ENCODE assay signal across 33 cellular contexts in the genomic region with DNA sequence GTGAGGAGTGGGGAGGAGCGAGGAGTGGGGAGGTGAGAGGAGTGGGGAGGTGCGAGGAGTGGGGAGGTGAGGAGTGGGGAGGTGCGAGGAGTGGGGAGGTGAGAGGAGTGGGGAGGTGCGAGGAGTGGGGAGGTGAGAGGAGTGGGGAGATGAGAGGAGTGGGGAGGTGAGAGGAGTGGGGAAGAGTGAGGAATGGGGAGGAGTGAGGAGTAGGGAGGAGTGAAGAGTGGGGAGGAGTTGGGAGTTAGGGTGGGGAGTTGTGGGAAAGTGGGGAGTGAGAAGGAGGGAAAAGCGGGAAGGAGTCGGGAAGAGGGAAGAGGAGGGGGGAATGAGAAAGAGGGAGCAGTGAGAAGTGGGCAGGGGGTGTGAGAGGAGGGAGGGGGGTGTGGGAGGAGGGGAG.
"Had no signal": no experiment of that assay in that cellular context is flagged by ENCODE, and none has a peak within 500 bp of the region (broad histone marks: within the 10 kb centered on the region; RNA-seq: fewer than 3 reads in every experiment).

No MANE protein-coding gene starts in this region.

- H3K4me3 Mint-ChIP-seq: activated CD4-positive, alpha-beta memory T cell treated with anti-CD3 and anti-CD28 coated beads for 36 hours; activated CD4-positive, alpha-beta T cell treated with anti-CD3 and anti-CD28 coated beads for 36 hours; activated CD4-positive, alpha-beta T cell treated with anti-CD3 and anti-CD28 coated beads, Interleukin-2, amount 10 ng/mL, durations not matched to agents 24 days and 14 days; activated CD8-positive, alpha-beta memory T cell treated with anti-CD3 and anti-CD28 coated beads, Interleukin-2, amount 10 ng/mL, durations not matched to agents 7 days and 5 days; activated CD8-positive, alpha-beta T cell treated with anti-CD3 and anti-CD28 coated beads, Interleukin-2, amount 10 ng/mL, durations not matched to agents 7 days and 5 days; activated naive CD8-positive, alpha-beta T cell; activated T-cell treated with anti-CD3 and anti-CD28 coated beads, Interleukin-2, amount 50 U/mL, for 24 hours; activated T-cell treated with anti-CD3 and anti-CD28 coated beads, Interleukin-2, amount 50 U/mL, for 72 hours; central memory CD8-positive, alpha-beta T cell; dendritic cell treated with granulocyte-macrophage colony-stimulating factor and Interleukin-4, amounts not matched to agents 40 ng/mL and 50 ng/mL, for 4 days; endodermal cell; T-helper 2 cell treated with Interferon-gamma antibody and Interleukin-4, amounts not matched to agents 5 μg/mL and 100 μg/mL, for 36 hours had no signal

- ATAC-seq: activated CD4-positive, alpha-beta T cell treated with anti-CD3 and anti-CD28 coated beads for 36 hours; activated CD8-positive, alpha-beta memory T cell treated with anti-CD3 and anti-CD28 coated beads, Interleukin-2, amount 10 ng/mL, durations not matched to agents 7 days and 5 days; activated CD8-positive, alpha-beta T cell treated with anti-CD3 and anti-CD28 coated beads, Interleukin-2, amount 10 ng/mL, durations not matched to agents 7 days and 5 days; activated T-cell treated with anti-CD3 and anti-CD28 coated beads, Interleukin-2, amount 50 U/mL, for 72 hours; esophagus mucosa; T-helper 17 cell had no signal

- H3K27ac ChIP-seq: brain microvascular endothelial cell, coronary artery, WERI-Rb-1 had no signal

- H3K27me3 Mint-ChIP-seq: central memory CD8-positive, alpha-beta T cell had no signal

- DNase-seq: activated CD4-positive, alpha-beta memory T cell treated with anti-CD3 and anti-CD28 coated beads for 36 hours; activated CD4-positive, alpha-beta T cell treated with anti-CD3 and anti-CD28 coated beads for 36 hours; activated CD4-positive, CD25-positive, alpha-beta regulatory T cell; activated CD4-positive, CD25-positive, alpha-beta regulatory T cell treated with anti-CD3 and anti-CD28 coated beads, Interleukin-2, amount 50 U/mL, for 72 hours; activated CD8-positive, alpha-beta memory T cell treated with anti-CD3 and anti-CD28 coated beads, Interleukin-2, amount 10 ng/mL, durations not matched to agents 7 days and 5 days; activated CD8-positive, alpha-beta memory T cell treated with anti-CD3 and anti-CD28 coated beads, Interleukin-2, amount 50 U/mL, for 4 hours; activated CD8-positive, alpha-beta T cell treated with anti-CD3 and anti-CD28 coated beads, Interleukin-2, amount 10 ng/mL, durations not matched to agents 7 days and 5 days; activated gamma-delta T cell; activated naive CD4-positive, alpha-beta T cell; activated naive CD4-positive, alpha-beta T cell treated with anti-CD3 and anti-CD28 coated beads, Interleukin-2, amount 50 U/mL, for 16 hours; activated T-cell treated with anti-CD3 and anti-CD28 coated beads, Interleukin-2, amount 50 U/mL, for 24 hours; activated T-cell treated with anti-CD3 and anti-CD28 coated beads, Interleukin-2, amount 50 U/mL, for 72 hours; amniotic stem cell; anterior cingulate cortex; brain microvascular endothelial cell; dorsolateral prefrontal cortex; effector memory CD4-positive, alpha-beta T cell; endodermal cell; foreskin fibroblast; T-helper 1 cell; T-helper 17 cell; T1000; WERI-Rb-1 had no signal

- H3K36me3 ChIP-seq: brain microvascular endothelial cell, WERI-Rb-1 had no signal

- H3K27ac Mint-ChIP-seq: activated CD4-positive, alpha-beta memory T cell treated with anti-CD3 and anti-CD28 coated beads for 36 hours; activated CD4-positive, alpha-beta T cell treated with anti-CD3 and anti-CD28 coated beads for 36 hours; activated CD4-positive, alpha-beta T cell treated with anti-CD3 and anti-CD28 coated beads, Interleukin-2, amount 10 ng/mL, durations not matched to agents 24 days and 14 days; activated CD8-positive, alpha-beta memory T cell treated with anti-CD3 and anti-CD28 coated beads, Interleukin-2, amount 10 ng/mL, durations not matched to agents 7 days and 5 days; activated CD8-positive, alpha-beta T cell treated with anti-CD3 and anti-CD28 coated beads, Interleukin-2, amount 10 ng/mL, durations not matched to agents 7 days and 5 days; activated naive CD8-positive, alpha-beta T cell; activated T-cell treated with anti-CD3 and anti-CD28 coated beads, Interleukin-2, amount 50 U/mL, for 24 hours; activated T-cell treated with anti-CD3 and anti-CD28 coated beads, Interleukin-2, amount 50 U/mL, for 72 hours; dendritic cell treated with granulocyte-macrophage colony-stimulating factor and Interleukin-4, amounts not matched to agents 40 ng/mL and 50 ng/mL, for 4 days; endodermal cell; T-helper 17 cell had no signal

- H3K36me3 Mint-ChIP-seq: activated CD4-positive, alpha-beta memory T cell treated with anti-CD3 and anti-CD28 coated beads for 36 hours; activated CD8-positive, alpha-beta memory T cell treated with anti-CD3 and anti-CD28 coated beads, Interleukin-2, amount 10 ng/mL, durations not matched to agents 7 days and 5 days had no signal

- H3K27me3 ChIP-seq: dorsolateral prefrontal cortex had no signal

- H3K4me3 ChIP-seq: coronary artery had no signal

- FAIRE-seq: astrocyte, bronchial epithelial cell, frontal cortex had no signal

- H3K9me3 Mint-ChIP-seq: activated CD4-positive, alpha-beta memory T cell treated with anti-CD3 and anti-CD28 coated beads for 36 hours; activated CD4-positive, alpha-beta T cell treated with anti-CD3 and anti-CD28 coated beads, Interleukin-2, amount 10 ng/mL, durations not matched to agents 24 days and 14 days; activated T-cell treated with anti-CD3 and anti-CD28 coated beads, Interleukin-2, amount 50 U/mL, for 24 hours; activated T-cell treated with anti-CD3 and anti-CD28 coated beads, Interleukin-2, amount 50 U/mL, for 72 hours; central memory CD8-positive, alpha-beta T cell; dendritic cell treated with granulocyte-macrophage colony-stimulating factor and Interleukin-4, amounts not matched to agents 40 ng/mL and 50 ng/mL, for 4 days; T-helper 2 cell treated with Interferon-gamma antibody and Interleukin-4, amounts not matched to agents 5 μg/mL and 100 μg/mL, for 36 hours had no signal
